32 cellular contexts compared by ENCODE assay signal in genomic region chr9:72211047-72211446, GRCh38.
"Had no signal": no experiment of that assay in that cellular context is flagged by ENCODE, and none has a peak within 500 bp of the region (broad histone marks: within the 10 kb centered on the region; RNA-seq: fewer than 3 reads in every experiment).

No MANE protein-coding gene starts in this region.

- H3K9me3 ChIP-seq: ascending aorta, Peyer's patch had no signal

- ATAC-seq: activated CD8-positive, alpha-beta T cell treated with anti-CD3 and anti-CD28 coated beads for 36 hours; activated T-cell treated with anti-CD3 and anti-CD28 coated beads, Interleukin-2, amount 50 U/mL, for 72 hours; activated T-helper 17 cell treated with anti-CD3 and anti-CD28 coated beads, Interleukin-2, amount 50 U/mL, for 72 hours; PC-3; Right ventricle myocardium inferior; SK-N-SH treated with all-trans-retinoic acid at 6 μM for 48 hours; T-cell had no signal

- DNase-seq: activated CD4-positive, alpha-beta T cell treated with anti-CD3 and anti-CD28 coated beads, Interleukin-2, amount 10 ng/mL, durations not matched to agents 24 days and 14 days; activated CD4-positive, alpha-beta T cell treated with anti-CD3 and anti-CD28 coated beads, Interleukin-2, amount 50 U/mL, for 4 hours; activated CD8-positive, alpha-beta T cell treated with anti-CD3 and anti-CD28 coated beads for 36 hours; activated gamma-delta T cell; activated naive CD4-positive, alpha-beta T cell treated with Interleukin-2 at 50 U/mL for 16 hours; activated naive CD8-positive, alpha-beta T cell treated with anti-CD3 and anti-CD28 coated beads, Interleukin-2, amount 10 ng/mL, durations not matched to agents 7 days and 5 days; activated T-cell treated with anti-CD3 and anti-CD28 coated beads, Interleukin-2, amount 50 U/mL, for 1 hour; activated T-cell treated with anti-CD3 and anti-CD28 coated beads, Interleukin-2, amount 50 U/mL, for 72 hours; amygdala; Karpas-422; KBM-7; NCI-H1048; NCI-H1105 treated with DMSO at 0.1 percent for 48 hours; NCI-H1436; NCI-H1694; NCI-H1930; NCI-H2171 treated with DMSO at 0.1 percent for 48 hours; NCI-H2227 treated with DMSO at 0.1 percent for 48 hours; NCI-H446; NCI-H526 treated with DMSO at 0.1 percent for 48 hours; NCI-H82; Peyer's patch; RPMI8226; SIG-M5; T-cell; T-helper 9 cell; WERI-Rb-1 had no signal

- H3K27me3 ChIP-seq: ascending aorta, Peyer's patch had no signal

- H3K27ac ChIP-seq: ascending aorta, Peyer's patch, WERI-Rb-1 had no signal

- H3K4me1 ChIP-seq: ascending aorta, Peyer's patch had no signal

- H3K36me3 ChIP-seq: ascending aorta, WERI-Rb-1 had no signal

- H3K4me3 ChIP-seq: ascending aorta, Peyer's patch had no signal
